Comparison of ENCODE assay signal across 24 cellular contexts in genomic region chr17:65550075-65550635, GRCh38. TPM values are rescaled to one million over a fixed set of nuclear protein-coding genes. Genes with fewer than 3 reads are reported as not detected.
DNase-seq lines count a peak whose midpoint lies in the region; ATAC-seq and TF ChIP-seq lines count a peak whose summit lies in the region.
"Had no signal": no experiment of that assay in that cellular context is flagged by ENCODE, and none has a peak within 500 bp of the region (broad histone marks: within the 10 kb centered on the region; RNA-seq: fewer than 3 reads in every experiment).

No MANE protein-coding gene starts in this region.

- H3K9me3 Mint-ChIP-seq in Caco-2 (ENCODE audit: unreplicated experiment) = no peaks in the 10 kb centered on the region
- H3K9me3 Mint-ChIP-seq in glutamatergic neuron (ENCODE audit: unreplicated experiment) = peaks cover 5% of the 10 kb centered on the region
- H3K9me3 Mint-ChIP-seq in nephron progenitor cell = no peaks in the 10 kb centered on the region
- H3K9me3 Mint-ChIP-seq: naive B cell; stimulated activated memory B cell treated with anti-CD40 and anti-IgM and Interleukin-4, amounts not matched to agents 10 μg/mL and 1 μg/mL and 100 μg/mL, for 72 hours; T-helper 2 cell treated with Interferon-gamma antibody and Interleukin-4, amounts not matched to agents 5 μg/mL and 100 μg/mL, for 36 hours had no signal

- peak overlapping the region; percentile 82 for H3K27ac Mint-ChIP-seq in Caco-2 (ENCODE audit: unreplicated experiment)
- H3K27ac Mint-ChIP-seq in T-helper 17 cell = peak overlapping the region; percentile 77
- peak overlapping the region; percentile 63 for H3K27ac Mint-ChIP-seq in glutamatergic neuron (ENCODE audit: unreplicated experiment)
- peak overlapping the region; percentile 97 for H3K27ac Mint-ChIP-seq in nephron progenitor cell
- H3K27ac Mint-ChIP-seq: stimulated activated memory B cell treated with anti-CD40 and anti-IgM and Interleukin-4, amounts not matched to agents 10 μg/mL and 1 μg/mL and 100 μg/mL, for 72 hours; T-helper 2 cell treated with Interferon-gamma antibody and Interleukin-4, amounts not matched to agents 5 μg/mL and 100 μg/mL, for 36 hours had no signal

- CTCF ChIA-PET in Caco-2 (lab: Charles Lee) = no interaction called here

- H3K4me3 Mint-ChIP-seq in Caco-2 (ENCODE audit: unreplicated experiment) (peak overlapping the region; percentile 59), T-helper 17 cell (no peak overlapping the region), glutamatergic neuron (ENCODE audit: unreplicated experiment) (no peak overlapping the region), nephron progenitor cell (peak overlapping the region; percentile 38)
- H3K4me3 Mint-ChIP-seq: stimulated activated memory B cell treated with anti-CD40 and anti-IgM and Interleukin-4, amounts not matched to agents 10 μg/mL and 1 μg/mL and 100 μg/mL, for 72 hours; T-helper 2 cell treated with Interferon-gamma antibody and Interleukin-4, amounts not matched to agents 5 μg/mL and 100 μg/mL, for 36 hours had no signal

- intact Hi-C loops in Caco-2 (cut with micrococcal nuclease; ENCODE audit: unreplicated experiment) = no loop called here

- H3K27me3 Mint-ChIP-seq in Caco-2 (ENCODE audit: insufficient read depth, unreplicated experiment) (no peaks in the 10 kb centered on the region), T-helper 17 cell (no peaks in the 10 kb centered on the region), glutamatergic neuron (ENCODE audit: unreplicated experiment) (peaks cover 6% of the 10 kb centered on the region), nephron progenitor cell (ENCODE audit: low read depth, poor library complexity) (no peaks in the 10 kb centered on the region)
- H3K27me3 Mint-ChIP-seq: stimulated activated memory B cell treated with anti-CD40 and anti-IgM and Interleukin-4, amounts not matched to agents 10 μg/mL and 1 μg/mL and 100 μg/mL, for 72 hours had no signal

- peaks cover 74% of the 10 kb centered on the region for H3K4me1 ChIP-seq in Caco-2

- POLR2A ChIA-PET in Caco-2 (lab: Charles Lee) = interaction anchor here (0.5 kb wide), 1 partner anchor 59 kb away, joined by 3 read pairs; no protein-coding TSS in a partner anchor

- H3K36me3 ChIP-seq in Caco-2 (ENCODE audit: control insufficient read depth, insufficient read depth, low read length) = no peaks in the 10 kb centered on the region
- H3K36me3 ChIP-seq: ovary had no signal

- H3K27me3 ChIP-seq in Caco-2 (replicated peaks; ENCODE audit: control insufficient read depth, insufficient read depth, low read length) = no peaks in the 10 kb centered on the region
- H3K27me3 ChIP-seq: dorsolateral prefrontal cortex, ovary had no signal

- TF ChIP-seq CTCF in Caco-2 (IDR thresholded peaks at IDR 0.05; ENCODE audit: insufficient read depth in 1 of 2, low read depth in 1 of 2, low read length in 1 of 2, severe bottlenecking in 1 of 2, unreplicated experiment in 1 of 2) = no peak
- no peak for TF ChIP-seq CTCF in glutamatergic neuron (IDR thresholded peaks at IDR 0.05; ENCODE audit: partially characterized antibody, unreplicated experiment)
- no peak for TF ChIP-seq CTCF in nephron progenitor cell (IDR thresholded peaks at IDR 0.05)

- H3K36me3 Mint-ChIP-seq in Caco-2 (ENCODE audit: insufficient read depth, unreplicated experiment) = no peaks in the 10 kb centered on the region
- H3K36me3 Mint-ChIP-seq in T-helper 17 cell (ENCODE audit: low read depth) = peaks cover 12% of the 10 kb centered on the region
- peaks cover 10% of the 10 kb centered on the region for H3K36me3 Mint-ChIP-seq in glutamatergic neuron (ENCODE audit: unreplicated experiment)
- H3K36me3 Mint-ChIP-seq in nephron progenitor cell (ENCODE audit: low read depth) = peaks cover 45% of the 10 kb centered on the region
- H3K36me3 Mint-ChIP-seq: naive B cell had no signal

- H3K4me1 Mint-ChIP-seq in Caco-2 (ENCODE audit: low read depth, unreplicated experiment) (peaks cover 55% of the 10 kb centered on the region), T-helper 17 cell (peaks cover 45% of the 10 kb centered on the region), glutamatergic neuron (ENCODE audit: low read depth, unreplicated experiment) (peaks cover 33% of the 10 kb centered on the region), nephron progenitor cell (peaks cover 32% of the 10 kb centered on the region)
- H3K4me1 Mint-ChIP-seq: stimulated activated memory B cell treated with anti-CD40 and anti-IgM and Interleukin-4, amounts not matched to agents 10 μg/mL and 1 μg/mL and 100 μg/mL, for 72 hours had no signal

- no peak overlapping the region for H3K4me3 ChIP-seq in Caco-2 (ENCODE audit: low read depth, low read length)
- H3K4me3 ChIP-seq: ovary had no signal

- no TSS peak for BruUV-seq in Caco-2 (replicated peaks; lab: Mats Ljungman, UMichigan)

- H3K9me3 ChIP-seq in Caco-2 (no peaks in the 10 kb centered on the region), T-helper 17 cell (ENCODE audit: control insufficient read depth, low read length, poor library complexity, severe bottlenecking) (no peaks in the 10 kb centered on the region)
- H3K9me3 ChIP-seq: ovary had no signal

- ATAC-seq in T-helper 17 cell (no peak), GM21390 (IDR thresholded peaks at IDR 0.05; ENCODE audit: unreplicated experiment) (no peak)
- ATAC-seq: stimulated activated memory B cell treated with anti-CD40 and anti-IgM and Interleukin-4, amounts not matched to agents 10 μg/mL and 1 μg/mL and 100 μg/mL, for 72 hours had no signal

- DNase-seq in Caco-2 (no peak), T-helper 17 cell (no peak), glutamatergic neuron (no peak), nephron progenitor cell (no peak), kidney glomerular epithelial cell (lab: John Stamatoyannopoulos, UW) (no peak), NCI-H510A treated with DMSO at 0.1 percent for 48 hours (lab: John Stamatoyannopoulos, UW) (no peak), NCI-H1436 treated with DMSO at 0.1 percent for 48 hours (lab: John Stamatoyannopoulos, UW) (no peak)
- DNase-seq: activated CD4-positive, alpha-beta T cell treated with anti-CD3 and anti-CD28 coated beads for 4 hours; activated effector memory CD4-positive, alpha-beta T cell treated with anti-CD3 and anti-CD28 coated beads, Interleukin-2, amount 50 U/mL, for 16 hours; cerebellar nuclear complex; COR-L47; DMS79; naive B cell; NCI-H187 treated with DMSO at 0.1 percent for 48 hours; NCI-H526; retina; SHP77; stimulated activated CD4-positive, alpha-beta T cell treated with anti-CD3 and anti-CD28 coated beads, Interleukin-4, amount 100 ng/mL, for 24 hours; substantia nigra had no signal

RNA-seq across cellular contexts. Expression of gene AXIN2, which starts 11.3 kb away (rescaled TPM):
- total RNA-seq in Caco-2 (2022) (141 and 168 TPM in 2 replicates), T-helper 17 cell (10 to 100 TPM; 28.4 to 31.6 TPM), glutamatergic neuron (ENCODE audit: unreplicated experiment) (26.5 TPM)

Comparison
In these comparisons a context has a peak if more than half of its experiments do, and no peak if none do; other contexts are left out.
1. H3K4me3 Mint-ChIP-seq: peak in Caco-2 (single experiment) and nephron progenitor cell (single experiment); none in T-helper 17 cell (single experiment) and glutamatergic neuron (single experiment).
2. Peak in every context shown above with its lines, with median percentiles within 50 percentile points of each other: H3K27ac Mint-ChIP-seq.